In genomic region chrX:12410523-12410922, GRCh38 we compare ENCODE assay signal across 26 cellular contexts.
"Had no signal": no experiment of that assay in that cellular context is flagged by ENCODE, and none has a peak within 500 bp of the region (broad histone marks: within the 10 kb centered on the region; RNA-seq: fewer than 3 reads in every experiment).

No MANE protein-coding gene starts in this region.

- H3K4me3 ChIP-seq: neural progenitor cell, ovary, psoas muscle, right lobe of liver, sigmoid colon, stomach, thoracic aorta, thyroid gland, tibial nerve, upper lobe of left lung, vagina had no signal

- H3K27ac ChIP-seq: neural progenitor cell, ovary, parathyroid adenoma, psoas muscle, right lobe of liver, sigmoid colon, stomach, thoracic aorta, thyroid gland, tibial nerve, upper lobe of left lung, vagina had no signal

- FAIRE-seq: small intestine, urothelium cell line had no signal

- ATAC-seq: natural killer cell; psoas muscle; right cardiac atrium; right lobe of liver; stimulated activated effector memory CD8-positive, alpha-beta T cell treated with anti-CD3 and anti-CD28 coated beads, Interleukin-12 subunit alpha, Interleukin-12 subunit beta, amount 100 ng/mL, for 72 hours; stimulated activated naive B cell treated with anti-CD40 and anti-IgM and Interleukin-4, amounts not matched to agents 10 μg/mL and 1 μg/mL and 100 μg/mL, for 72 hours had no signal

- H3K79me2 ChIP-seq: parathyroid adenoma had no signal

- H3K27me3 ChIP-seq: neural progenitor cell, ovary, right lobe of liver, sigmoid colon, stomach, thyroid gland, tibial nerve, upper lobe of left lung, vagina had no signal

- DNase-seq: natural killer cell; occipital lobe; ovary; posterior cingulate gyrus; psoas muscle; right cardiac atrium; right lobe of liver; sigmoid colon; small intestine; stimulated activated CD4-positive, alpha-beta T cell treated with anti-CD3 and anti-CD28 coated beads, Interleukin-15, amount 100 ng/mL, for 24 hours; stimulated activated CD4-positive, alpha-beta T cell treated with anti-CD3 and anti-CD28 coated beads, Interleukin-2, amount 100 ng/mL, for 24 hours; stimulated activated CD4-positive, alpha-beta T cell treated with anti-CD3 and anti-CD28 coated beads, Interleukin-2, amount 100 ng/mL, for 48 hours; stimulated activated CD4-positive, alpha-beta T cell treated with anti-CD3 and anti-CD28 coated beads, Interleukin-4, amount 100 ng/mL, for 24 hours; stimulated activated naive B cell treated with anti-CD40 and anti-IgM and Interleukin-4, amounts not matched to agents 10 μg/mL and 1 μg/mL and 100 μg/mL, for 72 hours; stimulated activated naive CD4-positive, alpha-beta T cell treated with Interleukin-2 at 50 U/mL for 16 hours; stomach; thyroid gland; trophoblast cell; upper lobe of left lung had no signal

- H3K4me1 ChIP-seq: neural progenitor cell, parathyroid adenoma, psoas muscle, right lobe of liver, sigmoid colon, stomach, thyroid gland, tibial nerve, upper lobe of left lung, vagina had no signal

- H3K9ac ChIP-seq: neural progenitor cell, parathyroid adenoma had no signal

- H3K4me2 ChIP-seq: neural progenitor cell had no signal

- H2AFZ ChIP-seq: neural progenitor cell, parathyroid adenoma had no signal

- H3K36me3 ChIP-seq: neural progenitor cell, ovary, right lobe of liver, sigmoid colon, stomach, thoracic aorta, thyroid gland, tibial nerve, upper lobe of left lung, vagina had no signal

- H3K9me3 ChIP-seq: ovary, psoas muscle, right lobe of liver, sigmoid colon, stomach, thoracic aorta, thyroid gland, tibial nerve, upper lobe of left lung, vagina had no signal
